In genomic region chr11:111452146-111452545, GRCh38 we compare ENCODE assay signal across 20 cellular contexts.
A peak's percentile ranks its signal among the peaks of the same experiment; 100 is the strongest.
DNase-seq lines count a peak whose midpoint lies in the region; ATAC-seq, FAIRE-seq and TF ChIP-seq lines count a peak whose summit lies in the region.
"Had no signal": no experiment of that assay in that cellular context is flagged by ENCODE, and none has a peak within 500 bp of the region (broad histone marks: within the 10 kb centered on the region; RNA-seq: fewer than 3 reads in every experiment).

No MANE protein-coding gene starts in this region.

- in situ Hi-C loops in K562 (cut with MboI) = loop anchor here (10.0 kb wide), 2 partner anchors 343 to 393 kb away; no protein-coding TSS in a partner anchor

- no peak overlapping the region for H3K9ac ChIP-seq in K562 (ENCODE audit: insufficient read depth in 1 of 2, low read depth in 2 of 2, low read length in 2 of 2)

- TF ChIP-seq POLR2A in K562 (conservative IDR thresholded peaks at IDR 0.05) = no peak

- no peaks in the 10 kb centered on the region for H3K79me2 ChIP-seq in K562 (ENCODE audit: control insufficient read depth, insufficient read depth, low read length)

- peak; percentile 31 for DNase-seq in AG04449 (ENCODE audit: low read depth, low spot score)
- DNase-seq in HCEC 1CT = peak; percentile 37
- DNase-seq in K562 (ENCODE audit: extremely low read depth in 1 of 4, low spot score in 3 of 4) = no peak
- DNase-seq in foreskin keratinocyte = peak in 1 of 2 donors; percentile 48
- no peak for DNase-seq in DMS153 (lab: John Stamatoyannopoulos, UW)
- no peak for DNase-seq in DMS 273 treated with DMSO at 0.1 percent for 48 hours (lab: John Stamatoyannopoulos, UW)
- no peak for DNase-seq in NOMO-1 (lab: John Stamatoyannopoulos, UW; ENCODE audit: unreplicated experiment in 2 of 2)
- DNase-seq: activated CD4-positive, alpha-beta T cell treated with anti-CD3 and anti-CD28 coated beads for 48 hours; activated gamma-delta T cell; amniotic stem cell; CD8-positive, alpha-beta T cell; DND-41; NCI-H1417 treated with DMSO at 0.1 percent for 48 hours; NCI-H524 treated with DMSO at 0.1 percent for 48 hours; nephron progenitor cell; psoas muscle; stimulated activated CD4-positive, alpha-beta T cell treated with anti-CD3 and anti-CD28 coated beads, Interleukin-4, amount 100 ng/mL, for 24 hours had no signal

- POLR2A ChIA-PET in AG04449 (lab: Yijun Ruan, JAX) (no interaction called here), K562 (lab: Yijun Ruan, JAX) (no interaction called here)

- FAIRE-seq in K562 (lab: Jason Lieb, UNC) = no peak
- FAIRE-seq: A549 had no signal

- ATAC-seq in K562 = no peak
- ATAC-seq in foreskin keratinocyte = peak; percentile 25
- ATAC-seq in HG03460 (IDR thresholded peaks at IDR 0.05; ENCODE audit: unreplicated experiment) = no peak
- ATAC-seq: A549; CD8-positive, alpha-beta T cell; psoas muscle had no signal

- TF ChIP-seq EP300 in K562 (IDR thresholded peaks at IDR 0.05; ENCODE audit: low read length) = no peak

- H3K27me3 ChIP-seq in K562 (ENCODE audit: control insufficient read depth in 2 of 2, insufficient read depth in 2 of 2, low read length in 2 of 2) = peaks cover 3 to 36% of the 10 kb centered on the region in 2 experiments; a peak in 4 of 5 replicates
- peaks cover 7% of the 10 kb centered on the region for H3K27me3 ChIP-seq in foreskin keratinocyte

- H4K20me1 ChIP-seq in K562 (replicated peaks; ENCODE audit: control insufficient read depth, insufficient read depth, low read length) = peaks cover 4% of the 10 kb centered on the region; the same call in 1 of the 2 replicates

- H3K27ac ChIP-seq in K562 (ENCODE audit: extremely low read depth, low read depth, low read length) = no peak overlapping the region
- no peak overlapping the region for H3K27ac ChIP-seq in foreskin keratinocyte
- H3K27ac ChIP-seq: A549, psoas muscle had no signal

- H3K4me3 ChIP-seq in AG04449 (ENCODE audit: low read depth, low read length) (no peak overlapping the region), K562 (no peak overlapping the region)
- H3K4me3 ChIP-seq: A549, psoas muscle, smooth muscle cell had no signal

- TF ChIP-seq CTCF in AG04449 (IDR thresholded peaks at IDR 0.05; ENCODE audit: insufficient read depth, low read length, missing control alignments) (no peak), K562 (IDR thresholded peaks at IDR 0.05 in 2 of 3, conservative IDR thresholded peaks at IDR 0.05 in 1 of 3; ENCODE audit: insufficient read depth in 2 of 3, low read depth in 1 of 3, low read length in 3 of 3) (no peak), foreskin keratinocyte (conservative IDR thresholded peaks at IDR 0.05) (no peak)

- H3K9me1 ChIP-seq in K562 (ENCODE audit: control insufficient read depth, insufficient read depth, low read length) = no peaks in the 10 kb centered on the region

- intact Hi-C loops in K562 (cut with micrococcal nuclease) = no loop called here

- H3K4me2 ChIP-seq in K562 (ENCODE audit: insufficient read depth, low read length) = no peak overlapping the region
- H3K4me2 ChIP-seq: A549, smooth muscle cell had no signal

- TF ChIP-seq RAD21 in K562 (CRISPR knock-in tag; conservative IDR thresholded peaks at IDR 0.05 in 1 of 2, IDR thresholded peaks at IDR 0.05 in 1 of 2) = no peak

- peaks cover 0 to 6% of the 10 kb centered on the region in 2 experiments; a peak in 1 of 5 replicates for H3K4me1 ChIP-seq in K562 (replicated peaks in 1 of 2; ENCODE audit: control insufficient read depth in 2 of 2, insufficient read depth in 2 of 2, low read length in 2 of 2)
- H3K4me1 ChIP-seq in foreskin keratinocyte = no peaks in the 10 kb centered on the region
- H3K4me1 ChIP-seq: A549 had no signal

- no peaks in the 10 kb centered on the region for H3K9me3 ChIP-seq in K562 (replicated peaks; ENCODE audit: control insufficient read depth, insufficient read depth, low read depth, low read length)
- H3K9me3 ChIP-seq: A549, psoas muscle had no signal

- H3K36me3 ChIP-seq in K562 (ENCODE audit: control insufficient read depth, insufficient read depth, low read length) = no peaks in the 10 kb centered on the region

- 0% methylated on average over 6 of the region's 6 CpGs for WGBS in K562 (ENCODE audit: insufficient coverage, low coverage, missing lambda C conversion rate)

- BruUV-seq in K562 (replicated peaks; lab: Mats Ljungman, UMichigan) = no TSS peak

- CTCF ChIA-PET in AG04449 (lab: Yijun Ruan, JAX) = interaction anchor here (3.5 to 5.3 kb wide), 2 partner anchors 8 to 324 kb away, joined by 19 to 46 read pairs; no protein-coding TSS in a partner anchor
- CTCF ChIA-PET in K562 (lab: Yijun Ruan, JAX; ENCODE audit: low intra/inter-chr PET ratio) = no interaction called here

- no peak overlapping the region for H2AFZ ChIP-seq in K562 (ENCODE audit: low read depth, low read length)

TF ChIP-seq in K562, 482 proteins besides CTCF, POLR2A, EP300 and RAD21:
- TF ChIP-seq, protein P1, sequence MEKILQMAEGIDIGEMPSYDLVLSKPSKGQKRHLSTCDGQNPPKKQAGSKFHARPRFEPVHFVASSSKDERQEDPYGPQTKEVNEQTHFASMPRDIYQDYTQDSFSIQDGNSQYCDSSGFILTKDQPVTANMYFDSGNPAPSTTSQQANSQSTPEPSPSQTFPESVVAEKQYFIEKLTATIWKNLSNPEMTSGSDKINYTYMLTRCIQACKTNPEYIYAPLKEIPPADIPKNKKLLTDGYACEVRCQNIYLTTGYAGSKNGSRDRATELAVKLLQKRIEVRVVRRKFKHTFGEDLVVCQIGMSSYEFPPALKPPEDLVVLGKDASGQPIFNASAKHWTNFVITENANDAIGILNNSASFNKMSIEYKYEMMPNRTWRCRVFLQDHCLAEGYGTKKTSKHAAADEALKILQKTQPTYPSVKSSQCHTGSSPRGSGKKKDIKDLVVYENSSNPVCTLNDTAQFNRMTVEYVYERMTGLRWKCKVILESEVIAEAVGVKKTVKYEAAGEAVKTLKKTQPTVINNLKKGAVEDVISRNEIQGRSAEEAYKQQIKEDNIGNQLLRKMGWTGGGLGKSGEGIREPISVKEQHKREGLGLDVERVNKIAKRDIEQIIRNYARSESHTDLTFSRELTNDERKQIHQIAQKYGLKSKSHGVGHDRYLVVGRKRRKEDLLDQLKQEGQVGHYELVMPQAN (IDR thresholded peaks at IDR 0.05; ENCODE audit: borderline replicate concordance) = no peak
- TF ChIP-seq, protein P2, sequence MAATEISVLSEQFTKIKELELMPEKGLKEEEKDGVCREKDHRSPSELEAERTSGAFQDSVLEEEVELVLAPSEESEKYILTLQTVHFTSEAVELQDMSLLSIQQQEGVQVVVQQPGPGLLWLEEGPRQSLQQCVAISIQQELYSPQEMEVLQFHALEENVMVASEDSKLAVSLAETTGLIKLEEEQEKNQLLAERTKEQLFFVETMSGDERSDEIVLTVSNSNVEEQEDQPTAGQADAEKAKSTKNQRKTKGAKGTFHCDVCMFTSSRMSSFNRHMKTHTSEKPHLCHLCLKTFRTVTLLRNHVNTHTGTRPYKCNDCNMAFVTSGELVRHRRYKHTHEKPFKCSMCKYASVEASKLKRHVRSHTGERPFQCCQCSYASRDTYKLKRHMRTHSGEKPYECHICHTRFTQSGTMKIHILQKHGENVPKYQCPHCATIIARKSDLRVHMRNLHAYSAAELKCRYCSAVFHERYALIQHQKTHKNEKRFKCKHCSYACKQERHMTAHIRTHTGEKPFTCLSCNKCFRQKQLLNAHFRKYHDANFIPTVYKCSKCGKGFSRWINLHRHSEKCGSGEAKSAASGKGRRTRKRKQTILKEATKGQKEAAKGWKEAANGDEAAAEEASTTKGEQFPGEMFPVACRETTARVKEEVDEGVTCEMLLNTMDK (IDR thresholded peaks at IDR 0.05; ENCODE audit: borderline replicate concordance, insufficient read depth, low read depth, low read length, poor library complexity, severe bottlenecking) = peak; percentile 33
TF ChIP-seq in K562: peak in this region for 1.

Comparison
In these comparisons a context has a peak if more than half of its experiments do, and no peak if none do; other contexts are left out.
1. DNase-seq: peak in AG04449 (single experiment) and HCEC 1CT (single experiment); none in K562 (0 of 4), DMS153 (single experiment), DMS 273 treated with DMSO at 0.1 percent for 48 hours (single experiment) and NOMO-1 (0 of 2).